ENCODE assay signal across 8 cellular contexts in genomic region chr1:67723620-67724019, GRCh38. TPM values are rescaled to one million over a fixed set of nuclear protein-coding genes. Genes with fewer than 3 reads are reported as not detected.
DNase-seq lines count a peak whose midpoint lies in the region; ATAC-seq and TF ChIP-seq lines count a peak whose summit lies in the region.

No MANE protein-coding gene starts in this region.

- H3K4me1 Mint-ChIP-seq in endothelial cell (ENCODE audit: unreplicated experiment) = peaks cover 15% of the 10 kb centered on the region

- H3K4me3 ChIP-seq in epithelial cell of esophagus (ENCODE audit: low read length) (no peak overlapping the region), subcutaneous abdominal adipose tissue (ENCODE audit: low read depth in 1 of 5, low read length in 5 of 5) (no peak overlapping the region)

- no peaks in the 10 kb centered on the region for H3K27me3 ChIP-seq in subcutaneous abdominal adipose tissue (ENCODE audit: control insufficient read depth in 5 of 5, insufficient read depth in 4 of 5, low read length in 5 of 5)

- DNase-seq in ACHN = peak; percentile 18
- peak; percentile 91 for DNase-seq in epithelial cell of esophagus (ENCODE audit: low read depth)
- DNase-seq in endothelial cell (ENCODE audit: low spot score) = no peak
- DNase-seq in SKM-1 (lab: John Stamatoyannopoulos, UW; ENCODE audit: unreplicated experiment) = no peak
- DNase-seq in NK-92 treated with Interleukin-12 subunit alpha and Interleukin-12 subunit beta, amount 100 ng/mL, for 24 hours (lab: John Stamatoyannopoulos, UW) = no peak

- H3K36me3 Mint-ChIP-seq in endothelial cell (ENCODE audit: low read depth, unreplicated experiment) = no peaks in the 10 kb centered on the region

- no peak overlapping the region for H3K27ac Mint-ChIP-seq in endothelial cell (ENCODE audit: unreplicated experiment)

- H3K9me3 ChIP-seq in subcutaneous abdominal adipose tissue (ENCODE audit: control insufficient read depth in 5 of 5, low read length in 5 of 5) = no peaks in the 10 kb centered on the region

- H3K4me1 ChIP-seq in subcutaneous abdominal adipose tissue (ENCODE audit: control insufficient read depth in 5 of 5, insufficient read depth in 5 of 5, low read length in 5 of 5) = peaks cover 0 to 38% (median 7%) of the 10 kb centered on the region in 5 donors

- H3K9me3 Mint-ChIP-seq in endothelial cell (ENCODE audit: unreplicated experiment) = no peaks in the 10 kb centered on the region

- peaks cover 0 to 5% (median 0%) of the 10 kb centered on the region in 5 donors for H3K36me3 ChIP-seq in subcutaneous abdominal adipose tissue (ENCODE audit: control insufficient read depth in 5 of 5, insufficient read depth in 5 of 5, low read length in 5 of 5)

- ATAC-seq in GM21367 (IDR thresholded peaks at IDR 0.05; ENCODE audit: unreplicated experiment) = peak; percentile 61
- peak; percentile 91 for ATAC-seq in HG03558 (IDR thresholded peaks at IDR 0.05; ENCODE audit: extremely low read depth, unreplicated experiment)

- TF ChIP-seq CTCF in epithelial cell of esophagus (IDR thresholded peaks at IDR 0.05; ENCODE audit: insufficient read depth, low read depth, low read length, missing control alignments) (no peak), endothelial cell (IDR thresholded peaks at IDR 0.05; ENCODE audit: unreplicated experiment) (no peak)

- H3K27ac ChIP-seq in subcutaneous abdominal adipose tissue (ENCODE audit: low read depth, low read length) = peak overlapping the region; percentile 47

- in situ Hi-C loops in ACHN (cut with HindIII; ENCODE audit: low pct_ligation_motif_present, low pct_unique_long_range_greater_than_20kb, low sequenced_read_pairs) = no loop called here

- H3K27me3 Mint-ChIP-seq in endothelial cell (ENCODE audit: unreplicated experiment) = peaks cover 2% of the 10 kb centered on the region

- no peak overlapping the region for H3K4me3 Mint-ChIP-seq in endothelial cell (ENCODE audit: unreplicated experiment)

- no peak overlapping the region for H3K9ac ChIP-seq in subcutaneous abdominal adipose tissue (ENCODE audit: low read length in 5 of 5)

RNA-seq across cellular contexts. Expression of gene GADD45A, which starts 38.6 kb away (rescaled TPM):
- 46.5 TPM for total RNA-seq in endothelial cell (ENCODE audit: unreplicated experiment)

Comparison
In these comparisons a context has a peak if more than half of its experiments do, and no peak if none do; other contexts are left out.
1. DNase-seq: peak in ACHN (single experiment) and epithelial cell of esophagus (single experiment); none in endothelial cell (single experiment), SKM-1 (single experiment) and NK-92 treated with Interleukin-12 subunit alpha and Interleukin-12 subunit beta, amount 100 ng/mL, for 24 hours (single experiment).